In the genomic region with DNA sequence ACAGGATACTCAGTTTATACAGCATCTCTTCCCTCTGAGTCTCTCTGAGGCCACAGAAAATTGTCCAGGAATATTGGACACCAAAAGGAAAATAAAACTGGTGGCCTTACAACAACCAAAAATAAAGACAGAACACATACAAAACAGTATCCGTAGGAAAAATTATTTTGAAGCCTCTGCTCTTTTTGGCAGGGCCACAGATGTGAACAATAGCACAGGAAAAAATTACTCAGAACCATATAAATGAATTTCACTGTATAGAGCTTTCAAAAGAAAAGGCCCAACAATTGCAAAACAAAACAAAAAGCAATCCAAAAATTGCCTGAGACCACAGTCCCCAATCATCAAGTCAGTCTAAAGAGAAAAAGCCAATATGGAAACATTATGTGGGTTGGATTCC, we compare ENCODE assay signal across 4 cellular contexts.
"Had no signal": no experiment of that assay in that cellular context is flagged by ENCODE, and none has a peak within 500 bp of the region (broad histone marks: within the 10 kb centered on the region; RNA-seq: fewer than 3 reads in every experiment).

No MANE protein-coding gene starts in this region.

- ATAC-seq: HepG2, K562 had no signal

- H3K4me3 ChIP-seq: K562 had no signal

- H3K4me2 ChIP-seq: KMS-11 had no signal

- H3K9ac ChIP-seq: KMS-11 had no signal

- H3K27ac ChIP-seq: HL-60, KMS-11 had no signal
